Comparison of ENCODE assay signal across 9 cellular contexts in genomic region chr17:30236297-30236624, GRCh38. TPM values are rescaled to one million over a fixed set of nuclear protein-coding genes. Genes with fewer than 3 reads are reported as not detected.
DNase-seq lines count a peak whose midpoint lies in the region; ATAC-seq, FAIRE-seq and TF ChIP-seq lines count a peak whose summit lies in the region.
"Had no signal": no experiment of that assay in that cellular context is flagged by ENCODE, and none has a peak within 500 bp of the region (broad histone marks: within the 10 kb centered on the region; RNA-seq: fewer than 3 reads in every experiment).

No MANE protein-coding gene starts in this region.

- peak overlapping the region; percentile 59 for H3K4me3 Mint-ChIP-seq in activated CD4-positive, alpha-beta T cell treated with anti-CD3 and anti-CD28 coated beads, Interleukin-2, amount 10 ng/mL, durations not matched to agents 7 days and 5 days
- H3K4me3 Mint-ChIP-seq in activated naive CD8-positive, alpha-beta T cell, result peak overlapping the region; percentile 78
- peak overlapping the region; percentile 63 for H3K4me3 Mint-ChIP-seq in stimulated activated memory B cell treated with anti-CD40 and anti-IgM and Interleukin-4, amounts not matched to agents 10 μg/mL and 1 μg/mL and 100 μg/mL, for 72 hours

- no peak overlapping the region for H3K27ac ChIP-seq in iPS-18a (ENCODE audit: low read length)
- no peak overlapping the region for H3K27ac ChIP-seq in sigmoid colon

- TF ChIP-seq POLR2A in sigmoid colon (IDR thresholded peaks at IDR 0.05), result no peak

- H3K27ac Mint-ChIP-seq in activated CD4-positive, alpha-beta T cell treated with anti-CD3 and anti-CD28 coated beads, Interleukin-2, amount 10 ng/mL, durations not matched to agents 7 days and 5 days, result no peak overlapping the region
- no peak overlapping the region for H3K27ac Mint-ChIP-seq in activated naive CD8-positive, alpha-beta T cell
- peak overlapping the region; percentile 52 for H3K27ac Mint-ChIP-seq in stimulated activated memory B cell treated with anti-CD40 and anti-IgM and Interleukin-4, amounts not matched to agents 10 μg/mL and 1 μg/mL and 100 μg/mL, for 72 hours

- 34 to 59% methylated on average over 10 of the region's 10 CpGs for WGBS in sigmoid colon, 2 donors

- H3K27me3 ChIP-seq in iPS-18a (ENCODE audit: control insufficient read depth, insufficient read depth, low read length) (peaks cover 83% of the 10 kb centered on the region), sigmoid colon (peaks cover 26 to 66% (median 44%) of the 10 kb centered on the region in 3 donors)

- no peak for ATAC-seq in stimulated activated memory B cell treated with anti-CD40 and anti-IgM and Interleukin-4, amounts not matched to agents 10 μg/mL and 1 μg/mL and 100 μg/mL, for 72 hours
- no peak for ATAC-seq in HG02610 (IDR thresholded peaks at IDR 0.05; ENCODE audit: unreplicated experiment)

- H3K36me3 Mint-ChIP-seq in activated CD4-positive, alpha-beta T cell treated with anti-CD3 and anti-CD28 coated beads, Interleukin-2, amount 10 ng/mL, durations not matched to agents 7 days and 5 days (ENCODE audit: low read depth), result no peaks in the 10 kb centered on the region
- no peaks in the 10 kb centered on the region for H3K36me3 Mint-ChIP-seq in activated naive CD8-positive, alpha-beta T cell
- H3K36me3 Mint-ChIP-seq in stimulated activated memory B cell treated with anti-CD40 and anti-IgM and Interleukin-4, amounts not matched to agents 10 μg/mL and 1 μg/mL and 100 μg/mL, for 72 hours, result no peaks in the 10 kb centered on the region

- H3K9me3 Mint-ChIP-seq in activated CD4-positive, alpha-beta T cell treated with anti-CD3 and anti-CD28 coated beads, Interleukin-2, amount 10 ng/mL, durations not matched to agents 7 days and 5 days, result no peaks in the 10 kb centered on the region
- H3K9me3 Mint-ChIP-seq in activated naive CD8-positive, alpha-beta T cell (ENCODE audit: low read depth), result no peaks in the 10 kb centered on the region
- no peaks in the 10 kb centered on the region for H3K9me3 Mint-ChIP-seq in stimulated activated memory B cell treated with anti-CD40 and anti-IgM and Interleukin-4, amounts not matched to agents 10 μg/mL and 1 μg/mL and 100 μg/mL, for 72 hours

- no peak for TF ChIP-seq EP300 in sigmoid colon (IDR thresholded peaks at IDR 0.05)

- peaks cover 17% of the 10 kb centered on the region for H3K4me1 ChIP-seq in iPS-18a (ENCODE audit: control insufficient read depth, low read depth, low read length)
- H3K4me1 ChIP-seq in sigmoid colon, result peaks cover 0 to 33% (median 27%) of the 10 kb centered on the region in 4 donors

- POLR2A ChIA-PET in activated CD4-positive, alpha-beta T cell treated with anti-CD3 and anti-CD28 coated beads, Interleukin-2, amount 10 ng/mL, durations not matched to agents 7 days and 5 days (lab: Charles Lee), result interaction anchor here (0.6 kb wide), 1 partner anchor 927 kb away, joined by 3 read pairs; no protein-coding TSS in a partner anchor

- DNase-seq in activated CD4-positive, alpha-beta T cell treated with anti-CD3 and anti-CD28 coated beads, Interleukin-2, amount 10 ng/mL, durations not matched to agents 7 days and 5 days, result no peak
- no peak for DNase-seq in activated CD4-positive, alpha-beta T cell treated with anti-CD3 and anti-CD28 coated beads for 4 hours
- DNase-seq in sigmoid colon, result no peak
- DNase-seq in urothelium cell line (ENCODE audit: low spot score), result no peak

- H3K9me3 ChIP-seq in iPS-18a (ENCODE audit: control insufficient read depth, low read depth, low read length) (no peaks in the 10 kb centered on the region), sigmoid colon (no peaks in the 10 kb centered on the region)

- intact Hi-C loops in sigmoid colon (cut with DNase I), result loop anchor here (2.0 to 5.0 kb wide), 2 partner anchors 109 to 131 kb away; no protein-coding TSS in a partner anchor

- H3K36me3 ChIP-seq in iPS-18a (ENCODE audit: control insufficient read depth, low read depth, low read length) (no peaks in the 10 kb centered on the region), sigmoid colon (no peaks in the 10 kb centered on the region)

- no peak for TF ChIP-seq CTCF in sigmoid colon (IDR thresholded peaks at IDR 0.05)

- H3K4me1 Mint-ChIP-seq in activated CD4-positive, alpha-beta T cell treated with anti-CD3 and anti-CD28 coated beads, Interleukin-2, amount 10 ng/mL, durations not matched to agents 7 days and 5 days, result peaks cover 26% of the 10 kb centered on the region
- H3K4me1 Mint-ChIP-seq in activated naive CD8-positive, alpha-beta T cell (ENCODE audit: low read depth), result peaks cover 18% of the 10 kb centered on the region
- H3K4me1 Mint-ChIP-seq in stimulated activated memory B cell treated with anti-CD40 and anti-IgM and Interleukin-4, amounts not matched to agents 10 μg/mL and 1 μg/mL and 100 μg/mL, for 72 hours, result peaks cover 40% of the 10 kb centered on the region

- peak overlapping the region; percentile 54 for H3K4me3 ChIP-seq in iPS-18a (ENCODE audit: low read length)
- peak overlapping the region in 2 of 4 donors; percentile 40 to 48 for H3K4me3 ChIP-seq in sigmoid colon

- CTCF ChIA-PET in activated CD4-positive, alpha-beta T cell treated with anti-CD3 and anti-CD28 coated beads, Interleukin-2, amount 10 ng/mL, durations not matched to agents 7 days and 5 days (lab: Charles Lee), result interaction anchor here (0.6 to 1.8 kb wide), 3 partner anchors 18 to 70 kb away, joined by 3 to 4 read pairs (median 4); no protein-coding TSS in a partner anchor

- no peak overlapping the region for H3K9ac ChIP-seq in iPS-18a (ENCODE audit: low read length)

- peaks cover 80% of the 10 kb centered on the region for H3K27me3 Mint-ChIP-seq in activated CD4-positive, alpha-beta T cell treated with anti-CD3 and anti-CD28 coated beads, Interleukin-2, amount 10 ng/mL, durations not matched to agents 7 days and 5 days
- peaks cover 32% of the 10 kb centered on the region for H3K27me3 Mint-ChIP-seq in activated naive CD8-positive, alpha-beta T cell
- H3K27me3 Mint-ChIP-seq in stimulated activated memory B cell treated with anti-CD40 and anti-IgM and Interleukin-4, amounts not matched to agents 10 μg/mL and 1 μg/mL and 100 μg/mL, for 72 hours, result peaks cover 91% of the 10 kb centered on the region

- FAIRE-seq in urothelium cell line (lab: Jason Lieb, UNC), result no peak
- FAIRE-seq: small intestine had no signal

RNA-seq across cellular contexts. Expression of gene SLC6A4, which starts 0.8 kb away (rescaled TPM):
- total RNA-seq in activated CD4-positive, alpha-beta T cell treated with anti-CD3 and anti-CD28 coated beads, Interleukin-2, amount 10 ng/mL, durations not matched to agents 7 days and 5 days, result under 1 TPM in 1 of 2 experiments, not detected in 1; 0.12 TPM
- under 1 TPM in 1 of 4 donors, not detected in 3; 0.36 TPM for total RNA-seq in sigmoid colon
- under 1 TPM in 1 of 3 donors, not detected in 2; 0.20 TPM for polyA plus RNA-seq in sigmoid colon

RNA-seq across cellular contexts. Expression of gene BLMH, which starts 55.5 kb away (rescaled TPM):
- total RNA-seq in activated CD4-positive, alpha-beta T cell treated with anti-CD3 and anti-CD28 coated beads, Interleukin-2, amount 10 ng/mL, durations not matched to agents 7 days and 5 days, result 10 to 100 TPM; 47.0 to 52.7 TPM
- total RNA-seq in sigmoid colon, result 10 to 100 TPM; 19.3 to 33.8 (median 27.2) TPM
- 10 to 100 TPM in 2 of 3 donors, 1 to 10 TPM in 1; 8.6 to 20.8 (median 12.6) TPM for polyA plus RNA-seq in sigmoid colon
